Comparison of ENCODE assay signal across 9 cellular contexts in genomic region chr9:37529111-37529510, GRCh38. TPM values are rescaled to one million over a fixed set of nuclear protein-coding genes. Genes with fewer than 3 reads are reported as not detected.
DNase-seq lines count a peak whose midpoint lies in the region; ATAC-seq and TF ChIP-seq lines count a peak whose summit lies in the region.
"Had no signal": no experiment of that assay in that cellular context is flagged by ENCODE, and none has a peak within 500 bp of the region (broad histone marks: within the 10 kb centered on the region; RNA-seq: fewer than 3 reads in every experiment).

No MANE protein-coding gene starts in this region.

- peak overlapping the region in 2 of 4 donors; percentile 12 to 50 for H3K27ac ChIP-seq in gastrocnemius medialis
- H3K27ac ChIP-seq: HL-60 had no signal

- ATAC-seq in GM19463 (IDR thresholded peaks at IDR 0.05; ENCODE audit: unreplicated experiment) = peak; percentile 90
- ATAC-seq in gastrocnemius medialis = peak; percentile 53 to 67
- ATAC-seq in GM18517 (IDR thresholded peaks at IDR 0.05; ENCODE audit: unreplicated experiment) = no peak

- H3K27me3 ChIP-seq in gastrocnemius medialis = no peaks in the 10 kb centered on the region

- no peak for TF ChIP-seq POLR2A in gastrocnemius medialis (IDR thresholded peaks at IDR 0.05)

- DNase-seq in NCI-H510A treated with DMSO at 0.1 percent for 48 hours (lab: John Stamatoyannopoulos, UW) (peak; percentile 83), gastrocnemius medialis (peak; percentile 9 to 31), anterior cingulate cortex (lab: John Stamatoyannopoulos, UW) (no peak), AML-193 (lab: John Stamatoyannopoulos, UW) (no peak), iPS-NIHi7 (ENCODE audit: extremely low spot score) (no peak)
- peak; percentile 24 for DNase-seq in activated gamma-delta T cell treated with anti-CD3 and anti-CD28 coated beads, Interleukin-2, amount 50 U/mL, for 16 hours (ENCODE audit: low read depth)

- H3K36me3 ChIP-seq in gastrocnemius medialis = peaks cover 0 to 68% of the 10 kb centered on the region in 2 donors

- in situ Hi-C loops in gastrocnemius medialis (cut with MboI; ENCODE audit: low sequenced_read_pairs in 4 of 4) = no loop called here

- H3K4me1 ChIP-seq in gastrocnemius medialis = no peaks in the 10 kb centered on the region

- TF ChIP-seq CTCF in gastrocnemius medialis (IDR thresholded peaks at IDR 0.05 in 4 of 5, conservative IDR thresholded peaks at IDR 0.05 in 1 of 5) = no peak

- H3K4me3 ChIP-seq in gastrocnemius medialis = no peak overlapping the region

- intact Hi-C loops in gastrocnemius medialis (cut with DNase I; ENCODE audit: low total_unique reads) = no loop called here

- H3K9me3 ChIP-seq in gastrocnemius medialis = no peaks in the 10 kb centered on the region

RNA-seq across cellular contexts. Expression of gene POLR1E, which starts 43.4 kb away (rescaled TPM):
- total RNA-seq in gastrocnemius medialis = 10 to 100 TPM; 16.7 to 22.3 (median 17.6) TPM

RNA-seq across cellular contexts. Expression of gene FBXO10, which starts 47.1 kb away (rescaled TPM):
- total RNA-seq in gastrocnemius medialis = 10 to 100 TPM; 49.8 to 62.2 (median 53.5) TPM

Comparison
In these comparisons a context has a peak if more than half of its experiments do, and no peak if none do; other contexts are left out.
1. DNase-seq: peak in NCI-H510A treated with DMSO at 0.1 percent for 48 hours (single experiment), activated gamma-delta T cell treated with anti-CD3 and anti-CD28 coated beads, Interleukin-2, amount 50 U/mL, for 16 hours (single experiment) and gastrocnemius medialis (2 of 2); none in anterior cingulate cortex (0 of 58), AML-193 (0 of 2) and iPS-NIHi7 (single experiment).